8 cellular contexts compared by ENCODE assay signal in the genomic region with DNA sequence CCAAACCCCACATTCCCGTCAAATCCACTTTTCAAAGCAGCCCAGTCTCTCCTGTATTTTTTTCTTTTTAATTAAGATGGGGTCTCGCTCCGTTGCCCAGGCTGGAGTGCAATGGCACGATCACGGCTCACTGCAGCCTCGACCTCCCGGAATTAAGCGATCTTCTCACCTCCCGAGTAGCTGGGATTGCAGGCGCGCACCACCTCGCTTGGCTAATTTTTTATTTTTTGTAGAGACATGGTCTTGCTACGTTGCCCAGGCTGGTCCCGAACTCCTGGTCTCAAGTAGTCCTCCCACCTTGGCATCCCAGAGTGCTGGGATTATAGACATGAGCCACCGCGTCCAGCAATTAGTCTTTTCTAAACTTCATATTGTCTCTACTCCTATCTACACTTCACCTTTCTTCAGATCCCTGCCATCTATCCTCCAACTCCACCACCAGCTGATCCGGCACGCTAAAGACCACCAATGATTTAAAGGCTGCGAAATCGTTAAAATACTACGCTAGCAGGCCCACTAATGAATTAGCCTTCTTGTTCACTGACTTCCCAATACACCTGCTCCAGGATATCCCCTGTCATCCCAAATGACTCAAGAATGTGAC.
A peak's percentile ranks its signal among the peaks of the same experiment; 100 is the strongest.
DNase-seq lines count a peak whose midpoint lies in the region; ATAC-seq and TF ChIP-seq lines count a peak whose summit lies in the region.

No MANE protein-coding gene starts in this region.

- peaks cover 0 to 7% of the 10 kb centered on the region in 2 donors for H3K4me1 ChIP-seq in mucosa of rectum (ENCODE audit: control insufficient read depth in 2 of 2, insufficient read depth in 2 of 2, low read length in 2 of 2)

- no peak for ATAC-seq in stimulated activated naive CD8-positive, alpha-beta T cell treated with anti-CD3 and anti-CD28 coated beads, Interleukin-15, Interleukin-2, amounts not matched to agents 100 U/mL and 50 U/mL, for 24 hours
- ATAC-seq in HG03045 (IDR thresholded peaks at IDR 0.05; ENCODE audit: unreplicated experiment), result no peak

- H3K27me3 Mint-ChIP-seq in stimulated activated naive CD8-positive, alpha-beta T cell treated with anti-CD3 and anti-CD28 coated beads, Interleukin-15, Interleukin-2, amounts not matched to agents 100 ng/mL and 50 ng/mL, for 24 hours, result no peaks in the 10 kb centered on the region

- H3K9ac ChIP-seq in mucosa of rectum (ENCODE audit: low read depth in 1 of 2, low read length in 2 of 2), result peak overlapping the region; percentile 78 to 82

- H3K27me3 ChIP-seq in mucosa of rectum (ENCODE audit: control insufficient read depth in 2 of 2, insufficient read depth in 2 of 2, low read length in 2 of 2), result no peaks in the 10 kb centered on the region

- no peaks in the 10 kb centered on the region for H3K9me3 Mint-ChIP-seq in stimulated activated naive CD8-positive, alpha-beta T cell treated with anti-CD3 and anti-CD28 coated beads, Interleukin-15, Interleukin-2, amounts not matched to agents 100 ng/mL and 50 ng/mL, for 24 hours

- peak overlapping the region; percentile 95 for H3K4me3 Mint-ChIP-seq in stimulated activated naive CD8-positive, alpha-beta T cell treated with anti-CD3 and anti-CD28 coated beads, Interleukin-15, Interleukin-2, amounts not matched to agents 100 ng/mL and 50 ng/mL, for 24 hours

- peaks cover 17 to 25% of the 10 kb centered on the region in 2 donors for H3K36me3 ChIP-seq in mucosa of rectum (ENCODE audit: control insufficient read depth in 2 of 2, insufficient read depth in 2 of 2, low read length in 2 of 2)

- no peaks in the 10 kb centered on the region for H3K9me3 ChIP-seq in mucosa of rectum (ENCODE audit: control insufficient read depth in 2 of 2, low read length in 2 of 2)

- peaks cover 33% of the 10 kb centered on the region for H3K4me1 Mint-ChIP-seq in stimulated activated naive CD8-positive, alpha-beta T cell treated with anti-CD3 and anti-CD28 coated beads, Interleukin-15, Interleukin-2, amounts not matched to agents 100 ng/mL and 50 ng/mL, for 24 hours (ENCODE audit: low read depth)

- DNase-seq in stimulated activated naive CD8-positive, alpha-beta T cell treated with anti-CD3 and anti-CD28 coated beads, Interleukin-15, Interleukin-2, amounts not matched to agents 100 U/mL and 50 U/mL, for 24 hours, result no peak
- DNase-seq in choroid plexus epithelial cell (ENCODE audit: low read depth) (no peak), NOMO-1 (lab: John Stamatoyannopoulos, UW; ENCODE audit: unreplicated experiment in 2 of 2) (no peak), GM19238 (ENCODE audit: insufficient read length, low spot score) (no peak)
- no peak for DNase-seq in activated CD8-positive, alpha-beta memory T cell treated with anti-CD3 and anti-CD28 coated beads for 24 hours

- no peak for TF ChIP-seq CTCF in choroid plexus epithelial cell (conservative IDR thresholded peaks at IDR 0.05; ENCODE audit: low read depth, low read length)

- H3K36me3 Mint-ChIP-seq in stimulated activated naive CD8-positive, alpha-beta T cell treated with anti-CD3 and anti-CD28 coated beads, Interleukin-15, Interleukin-2, amounts not matched to agents 100 ng/mL and 50 ng/mL, for 24 hours (ENCODE audit: low read depth), result peaks cover 55% of the 10 kb centered on the region

- H3K4me3 ChIP-seq in choroid plexus epithelial cell (ENCODE audit: low read depth, low read length) (peak overlapping the region; percentile 75), mucosa of rectum (ENCODE audit: low read length in 2 of 2) (peak overlapping the region; percentile 86 to 96)

- peak overlapping the region; percentile 82 for H3K27ac Mint-ChIP-seq in stimulated activated naive CD8-positive, alpha-beta T cell treated with anti-CD3 and anti-CD28 coated beads, Interleukin-15, Interleukin-2, amounts not matched to agents 100 ng/mL and 50 ng/mL, for 24 hours

- peak overlapping the region; percentile 63 to 64 for H3K27ac ChIP-seq in mucosa of rectum (ENCODE audit: low read depth in 2 of 2, low read length in 2 of 2)
